18 cellular contexts compared by ENCODE assay signal in genomic region chr16:47833771-47834170, GRCh38.
DNase-seq lines count a peak whose midpoint lies in the region; ATAC-seq and TF ChIP-seq lines count a peak whose summit lies in the region.
"Had no signal": no experiment of that assay in that cellular context is flagged by ENCODE, and none has a peak within 500 bp of the region (broad histone marks: within the 10 kb centered on the region; RNA-seq: fewer than 3 reads in every experiment).

No MANE protein-coding gene starts in this region.

- H3K4me2 ChIP-seq in mesendoderm (ENCODE audit: low read length): no peak overlapping the region
- H3K4me2 ChIP-seq: A549; BLaER1 treated with 17β-estradiol and CSF1 and Interleukin-3, amounts not matched to agents 10 nM and 100 nM had no signal

- H4K5ac ChIP-seq in mesendoderm (ENCODE audit: low read length): no peak overlapping the region

- H4K8ac ChIP-seq in mesendoderm (ENCODE audit: low read depth, low read length): no peak overlapping the region

- H3K4me1 ChIP-seq in endodermal cell (ENCODE audit: control insufficient read depth, insufficient read depth, low read length): no peaks in the 10 kb centered on the region
- no peaks in the 10 kb centered on the region for H3K4me1 ChIP-seq in mesendoderm (ENCODE audit: control insufficient read depth, low read depth, low read length)
- no peaks in the 10 kb centered on the region for H3K4me1 ChIP-seq in body of pancreas
- H3K4me1 ChIP-seq: A549; BLaER1 treated with 17β-estradiol and CSF1 and Interleukin-3, amounts not matched to agents 10 nM and 100 nM; Caco-2 had no signal

- no peak overlapping the region for H3K18ac ChIP-seq in mesendoderm (ENCODE audit: low read length)

- H3K27me3 ChIP-seq in endodermal cell (ENCODE audit: control insufficient read depth, insufficient read depth, low read length, poor library complexity, severe bottlenecking): no peaks in the 10 kb centered on the region
- no peaks in the 10 kb centered on the region for H3K27me3 ChIP-seq in mesendoderm (ENCODE audit: insufficient read depth, low read length, poor library complexity)
- H3K27me3 ChIP-seq in body of pancreas: no peaks in the 10 kb centered on the region
- H3K27me3 ChIP-seq: BLaER1 treated with 17β-estradiol and CSF1 and Interleukin-3, amounts not matched to agents 10 nM and 100 nM had no signal

- H3K23ac ChIP-seq in mesendoderm (ENCODE audit: low read length): no peak overlapping the region

- no peak for TF ChIP-seq CTCF in endodermal cell (conservative IDR thresholded peaks at IDR 0.05)
- no peak for TF ChIP-seq CTCF in osteocyte (IDR thresholded peaks at IDR 0.05)
- no peak for TF ChIP-seq CTCF in body of pancreas (IDR thresholded peaks at IDR 0.05)
- TF ChIP-seq CTCF in GM13976 (IDR thresholded peaks at IDR 0.05; ENCODE audit: borderline replicate concordance, control extremely low read depth, extremely low read depth, insufficient read depth, missing control alignments): no peak

- H2BK15ac ChIP-seq in mesendoderm (replicated peaks; ENCODE audit: low read depth): no peak overlapping the region

- no peak overlapping the region for H2BK120ac ChIP-seq in mesendoderm (ENCODE audit: low read depth, low read length)

- no peak overlapping the region for H3K27ac Mint-ChIP-seq in endodermal cell
- no peak overlapping the region for H3K27ac Mint-ChIP-seq in osteocyte (ENCODE audit: unreplicated experiment)
- H3K27ac Mint-ChIP-seq: B cell; CD4-positive, alpha-beta T cell; CD8-positive, alpha-beta T cell had no signal

- H3K4me3 Mint-ChIP-seq in endodermal cell (no peak overlapping the region), osteocyte (ENCODE audit: unreplicated experiment) (no peak overlapping the region)
- H3K4me3 Mint-ChIP-seq: B cell; CD4-positive, alpha-beta T cell; CD8-positive, alpha-beta T cell had no signal

- H3K27me3 Mint-ChIP-seq in endodermal cell (ENCODE audit: insufficient read depth) (no peaks in the 10 kb centered on the region), osteocyte (ENCODE audit: unreplicated experiment) (peaks cover 2% of the 10 kb centered on the region)
- H3K27me3 Mint-ChIP-seq: CD4-positive, alpha-beta T cell had no signal

- no peak overlapping the region for H2AK5ac ChIP-seq in mesendoderm (ENCODE audit: low read length)

- no peaks in the 10 kb centered on the region for H3K79me2 ChIP-seq in mesendoderm (ENCODE audit: control insufficient read depth, insufficient read depth, low read length)

- H3K79me1 ChIP-seq in mesendoderm (ENCODE audit: low read length): no peaks in the 10 kb centered on the region

- H3K36me3 ChIP-seq in endodermal cell (ENCODE audit: control insufficient read depth, insufficient read depth, low read length): no peaks in the 10 kb centered on the region
- H3K36me3 ChIP-seq in mesendoderm (ENCODE audit: control insufficient read depth, insufficient read depth, low read length): no peaks in the 10 kb centered on the region
- no peaks in the 10 kb centered on the region for H3K36me3 ChIP-seq in body of pancreas (replicated peaks in 1 of 2; ENCODE audit: insufficient read depth in 1 of 2, low read depth in 2 of 2)
- H3K36me3 ChIP-seq: BLaER1 treated with 17β-estradiol and CSF1 and Interleukin-3, amounts not matched to agents 10 nM and 100 nM had no signal

- in situ Hi-C loops in GM13976 (cut with MboI; ENCODE audit: low sequenced_read_pairs, unreplicated experiment): no loop called here

- H3K4me1 Mint-ChIP-seq in endodermal cell: no peaks in the 10 kb centered on the region
- no peaks in the 10 kb centered on the region for H3K4me1 Mint-ChIP-seq in osteocyte (ENCODE audit: unreplicated experiment)
- H3K4me1 Mint-ChIP-seq: B cell had no signal

- no peak overlapping the region for H2BK5ac ChIP-seq in mesendoderm (ENCODE audit: low read length)

- intact Hi-C loops in body of pancreas (cut with DNase I): no loop called here

- H3K27ac ChIP-seq in endodermal cell (ENCODE audit: low read depth, low read length): no peak overlapping the region
- no peak overlapping the region for H3K27ac ChIP-seq in mesendoderm (ENCODE audit: low read depth, low read length)
- H3K27ac ChIP-seq in body of pancreas: no peak overlapping the region
- H3K27ac ChIP-seq: 22Rv1; A549; BLaER1 treated with 17β-estradiol and CSF1 and Interleukin-3, amounts not matched to agents 10 nM and 100 nM; C4-2B had no signal

- 83 to 84% methylated on average over 1 of the region's 1 CpG for WGBS in endodermal cell (ENCODE audit: insufficient coverage in 1 of 2, insufficient read length in 1 of 2), 2 experiments
- WGBS in mesendoderm (ENCODE audit: extremely low coverage, insufficient coverage, low lambda C conversion rate): no CpG with 5 or more reads among the region's 1 CpG
- 67 to 81% methylated on average over 1 of the region's 1 CpG for WGBS in body of pancreas, 2 donors

- no peak overlapping the region for H3K56ac ChIP-seq in mesendoderm (ENCODE audit: low read length)

- H3K9me3 Mint-ChIP-seq in endodermal cell: peaks cover 60% of the 10 kb centered on the region
- peaks cover 29% of the 10 kb centered on the region for H3K9me3 Mint-ChIP-seq in osteocyte (ENCODE audit: unreplicated experiment)

- H3K36me3 Mint-ChIP-seq in endodermal cell (ENCODE audit: low read depth) (peaks cover 6% of the 10 kb centered on the region), osteocyte (ENCODE audit: unreplicated experiment) (no peaks in the 10 kb centered on the region)
- H3K36me3 Mint-ChIP-seq: CD8-positive, alpha-beta T cell had no signal

- no peak overlapping the region for H3K9ac ChIP-seq in endodermal cell (ENCODE audit: extremely low read depth, low read length, poor library complexity, severe bottlenecking)
- no peak overlapping the region for H3K9ac ChIP-seq in mesendoderm (ENCODE audit: low read length)
- H3K9ac ChIP-seq: BLaER1 treated with 17β-estradiol and CSF1 and Interleukin-3, amounts not matched to agents 10 nM and 100 nM had no signal

- H3K4ac ChIP-seq in mesendoderm (ENCODE audit: low read depth, low read length): no peak overlapping the region

- DNase-seq in endodermal cell (no peak), mesendoderm (peak; percentile 91), osteocyte (ENCODE audit: extremely low spot score, unreplicated experiment) (peak; percentile 23), body of pancreas (no peak), GM13976 (ENCODE audit: low spot score) (no peak)
- DNase-seq: AML-193; Caco-2; Calu3; CD4-positive, alpha-beta T cell; CD8-positive, alpha-beta T cell; DMS79 treated with DMSO at 0.1 percent for 48 hours; GF-D8 had no signal

- ATAC-seq in body of pancreas (no peak), GM18505 (IDR thresholded peaks at IDR 0.05; ENCODE audit: unreplicated experiment) (no peak)
- ATAC-seq: A549; CD8-positive, alpha-beta T cell had no signal

- no peak for TF ChIP-seq POLR2A in body of pancreas (IDR thresholded peaks at IDR 0.05)
- no peak for TF ChIP-seq POLR2A in GM18505 (IDR thresholded peaks at IDR 0.05; ENCODE audit: borderline replicate concordance, extremely low read depth, insufficient read depth, insufficient read length)

- H3K4me3 ChIP-seq in endodermal cell (ENCODE audit: low read length): peak overlapping the region; percentile 70
- no peak overlapping the region for H3K4me3 ChIP-seq in mesendoderm (ENCODE audit: low read length)
- no peak overlapping the region for H3K4me3 ChIP-seq in body of pancreas
- H3K4me3 ChIP-seq: A549; BLaER1 treated with 17β-estradiol and CSF1 and Interleukin-3, amounts not matched to agents 10 nM and 100 nM had no signal

- H3K9me3 ChIP-seq in endodermal cell (ENCODE audit: control insufficient read depth, low read length) (peaks cover 57% of the 10 kb centered on the region), body of pancreas (peaks cover 0 to 13% (median 0%) of the 10 kb centered on the region in 3 donors)
- H3K9me3 ChIP-seq: Caco-2 had no signal

Comparison
In these comparisons a context has a peak if more than half of its experiments do, and no peak if none do; other contexts are left out.
1. DNase-seq: peak in mesendoderm (single experiment) and osteocyte (single experiment); none in endodermal cell (single experiment), body of pancreas (0 of 4) and GM13976 (single experiment).